16 cellular contexts compared by ENCODE assay signal in the genomic region with DNA sequence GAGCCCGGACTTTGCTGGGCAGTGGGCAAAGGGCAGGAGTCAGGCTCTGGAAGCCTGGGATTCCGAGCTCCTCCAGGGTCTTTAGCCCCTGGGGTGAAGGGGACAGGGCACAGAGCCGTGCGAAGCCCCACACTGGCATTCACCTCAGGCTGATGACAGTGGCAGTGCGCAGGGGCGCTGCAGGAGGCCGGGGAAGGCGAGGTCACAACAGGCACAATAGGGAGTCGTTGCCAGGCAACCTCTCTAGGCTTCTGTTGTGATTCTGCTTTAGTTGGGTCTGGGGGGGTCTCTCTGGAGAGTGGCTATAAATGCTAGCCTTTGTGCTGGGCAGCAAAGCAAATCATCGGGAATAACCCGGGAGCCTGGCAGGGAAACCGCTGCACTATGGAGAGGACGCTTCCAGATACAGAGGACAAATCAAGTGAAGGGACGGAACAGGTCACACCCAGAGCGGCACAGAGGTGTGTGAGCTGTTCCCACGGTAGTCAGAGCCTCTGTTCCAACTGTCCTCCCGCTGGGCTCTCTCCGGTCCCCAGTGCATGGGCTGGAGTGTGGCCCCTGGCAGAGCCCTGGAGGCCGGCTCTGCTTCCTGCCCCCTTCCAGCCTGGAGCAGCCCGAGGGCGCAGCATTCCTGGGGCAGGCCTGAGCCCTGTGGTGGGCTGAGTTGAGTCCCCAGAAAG. TPM values are rescaled to one million over a fixed set of nuclear protein-coding genes. Genes with fewer than 3 reads are reported as not detected.
A peak's percentile ranks its signal among the peaks of the same experiment; 100 is the strongest.
DNase-seq lines count a peak whose midpoint lies in the region; ATAC-seq, FAIRE-seq and TF ChIP-seq lines count a peak whose summit lies in the region.
"Had no signal": no experiment of that assay in that cellular context is flagged by ENCODE, and none has a peak within 500 bp of the region (broad histone marks: within the 10 kb centered on the region; RNA-seq: fewer than 3 reads in every experiment).

No MANE protein-coding gene starts in this region.

- no peak overlapping the region for H3K4me3 Mint-ChIP-seq in activated naive CD4-positive, alpha-beta T cell treated with anti-CD3 and anti-CD28 coated beads, Interleukin-2, amount 50 U/mL, for 24 hours
- H3K4me3 Mint-ChIP-seq in activated naive CD4-positive, alpha-beta T cell treated with anti-CD3 and anti-CD28 coated beads, Interleukin-2, amount 10 ng/mL, durations not matched to agents 7 days and 5 days: no peak overlapping the region
- H3K4me3 Mint-ChIP-seq in WTC11: no peak overlapping the region
- H3K4me3 Mint-ChIP-seq in activated T-cell treated with anti-CD3 and anti-CD28 coated beads, Interleukin-2, amount 50 U/mL, for 4 hours: no peak overlapping the region
- H3K4me3 Mint-ChIP-seq: activated CD4-positive, alpha-beta T cell treated with anti-CD3 and anti-CD28 coated beads for 36 hours had no signal

- 27% methylated on average over 9 of the region's 21 CpGs for whole genome bisulfite sequencing in HepG2 (ENCODE audit: low lambda C conversion rate)

- TF ChIP-seq EP300 in HepG2 (IDR thresholded peaks at IDR 0.05; ENCODE audit: low read depth in 2 of 2, low read length in 2 of 2) (no peak), HepG2 (CRISPR knock-in tag; IDR thresholded peaks at IDR 0.05; ENCODE audit: borderline replicate concordance) (no peak)

- no peaks in the 10 kb centered on the region for H3K36me3 ChIP-seq in HepG2 (replicated peaks in 1 of 2; ENCODE audit: control insufficient read depth in 1 of 2, insufficient read depth in 2 of 2, low read length in 2 of 2)
- H3K36me3 ChIP-seq: left lung, neutrophil, transverse colon had no signal

- CTCF ChIA-PET in activated naive CD4-positive, alpha-beta T cell treated with anti-CD3 and anti-CD28 coated beads, Interleukin-2, amount 10 ng/mL, durations not matched to agents 7 days and 5 days (lab: Charles Lee): interaction anchor here (0.6 kb wide), 1 partner anchor 86 kb away, joined by 4 read pairs; no protein-coding TSS in a partner anchor
- CTCF ChIA-PET in WTC11 (lab: Charles Lee): interaction anchor here (1.0 kb wide), 1 partner anchor 104 kb away, joined by 3 read pairs; no protein-coding TSS in a partner anchor
- CTCF ChIA-PET in HepG2 (lab: Yijun Ruan, JAX; ENCODE audit: low intra/inter-chr PET ratio, low total read pairs): no interaction called here

- TF ChIP-seq RAD21 in HepG2 (CRISPR knock-in tag; IDR thresholded peaks at IDR 0.05): no peak

- intact Hi-C loops in HepG2 (cut with micrococcal nuclease; ENCODE audit: unreplicated experiment): no loop called here

- in situ Hi-C loops in HepG2 (cut with HindIII; ENCODE audit: extremely low pct_ligation_motif_present, low pct_unique_long_range_greater_than_20kb): no loop called here

- no peak overlapping the region for H2AFZ ChIP-seq in HepG2 (ENCODE audit: low read length)

- no peaks in the 10 kb centered on the region for H3K4me1 Mint-ChIP-seq in activated naive CD4-positive, alpha-beta T cell treated with anti-CD3 and anti-CD28 coated beads, Interleukin-2, amount 50 U/mL, for 24 hours
- no peaks in the 10 kb centered on the region for H3K4me1 Mint-ChIP-seq in activated naive CD4-positive, alpha-beta T cell treated with anti-CD3 and anti-CD28 coated beads, Interleukin-2, amount 10 ng/mL, durations not matched to agents 7 days and 5 days
- peaks cover 11% of the 10 kb centered on the region for H3K4me1 Mint-ChIP-seq in WTC11
- no peaks in the 10 kb centered on the region for H3K4me1 Mint-ChIP-seq in activated T-cell treated with anti-CD3 and anti-CD28 coated beads, Interleukin-2, amount 50 U/mL, for 4 hours (ENCODE audit: low read depth)
- H3K4me1 Mint-ChIP-seq: activated CD4-positive, alpha-beta T cell treated with anti-CD3 and anti-CD28 coated beads for 36 hours had no signal

- DNase-seq in activated naive CD4-positive, alpha-beta T cell treated with anti-CD3 and anti-CD28 coated beads, Interleukin-2, amount 10 ng/mL, durations not matched to agents 7 days and 5 days: no peak
- DNase-seq in WTC11 (ENCODE audit: low spot score): peak; percentile 54
- DNase-seq in HepG2 (ENCODE audit: low spot score): no peak
- no peak for DNase-seq in DMS53 (lab: John Stamatoyannopoulos, UW)
- DNase-seq in NCI-H774 (lab: John Stamatoyannopoulos, UW): no peak
- DNase-seq in activated T-cell treated with anti-CD3 and anti-CD28 coated beads, Interleukin-2, amount 50 U/mL, for 4 hours: no peak
- no peak for DNase-seq in AG20443 (ENCODE audit: low spot score)
- DNase-seq: activated CD4-positive, alpha-beta T cell treated with anti-CD3 and anti-CD28 coated beads for 36 hours; left lung; OCI-M1; SW 1271; transverse colon had no signal

- no peak for FAIRE-seq in HepG2 (lab: Jason Lieb, UNC)
- FAIRE-seq: A549, endometrium had no signal

- H3K36me3 Mint-ChIP-seq in activated naive CD4-positive, alpha-beta T cell treated with anti-CD3 and anti-CD28 coated beads, Interleukin-2, amount 50 U/mL, for 24 hours: no peaks in the 10 kb centered on the region
- no peaks in the 10 kb centered on the region for H3K36me3 Mint-ChIP-seq in activated naive CD4-positive, alpha-beta T cell treated with anti-CD3 and anti-CD28 coated beads, Interleukin-2, amount 10 ng/mL, durations not matched to agents 7 days and 5 days
- H3K36me3 Mint-ChIP-seq in WTC11: no peaks in the 10 kb centered on the region
- no peaks in the 10 kb centered on the region for H3K36me3 Mint-ChIP-seq in activated T-cell treated with anti-CD3 and anti-CD28 coated beads, Interleukin-2, amount 50 U/mL, for 4 hours (ENCODE audit: insufficient read depth)

- no peak overlapping the region for H3K4me2 ChIP-seq in HepG2 (ENCODE audit: low read depth, low read length)
- H3K4me2 ChIP-seq: A549 had no signal

- no peak overlapping the region for H3K27ac ChIP-seq in HepG2 (ENCODE audit: extremely low read length, insufficient read depth, low read length)
- H3K27ac ChIP-seq: A549, left lung, neutrophil, transverse colon had no signal

- ATAC-seq in WTC11: peak; percentile 73
- ATAC-seq in HepG2: peak; percentile 21; the same call in 2 of the 3 replicates
- ATAC-seq in activated T-cell treated with anti-CD3 and anti-CD28 coated beads, Interleukin-2, amount 50 U/mL, for 4 hours: no peak
- ATAC-seq: A549; activated CD4-positive, alpha-beta T cell treated with anti-CD3 and anti-CD28 coated beads for 36 hours; left lung had no signal

- H3K9ac ChIP-seq in HepG2 (ENCODE audit: insufficient read depth, low read depth, low read length): no peak overlapping the region

- H3K4me3 ChIP-seq in HepG2 (replicated peaks in 1 of 3; ENCODE audit: insufficient read depth in 1 of 3, low read depth in 2 of 3, low read length in 3 of 3): no peak overlapping the region
- H3K4me3 ChIP-seq: A549, left lung, transverse colon had no signal

- H3K27me3 Mint-ChIP-seq in activated naive CD4-positive, alpha-beta T cell treated with anti-CD3 and anti-CD28 coated beads, Interleukin-2, amount 50 U/mL, for 24 hours: no peaks in the 10 kb centered on the region
- H3K27me3 Mint-ChIP-seq in activated naive CD4-positive, alpha-beta T cell treated with anti-CD3 and anti-CD28 coated beads, Interleukin-2, amount 10 ng/mL, durations not matched to agents 7 days and 5 days: peaks cover 36% of the 10 kb centered on the region
- no peaks in the 10 kb centered on the region for H3K27me3 Mint-ChIP-seq in WTC11 (ENCODE audit: low read depth)
- peaks cover 5% of the 10 kb centered on the region for H3K27me3 Mint-ChIP-seq in activated T-cell treated with anti-CD3 and anti-CD28 coated beads, Interleukin-2, amount 50 U/mL, for 4 hours (ENCODE audit: low read depth)

- no peaks in the 10 kb centered on the region for H4K20me1 ChIP-seq in HepG2 (ENCODE audit: insufficient read depth, low read length)

- TF ChIP-seq POLR2A in HepG2 (IDR thresholded peaks at IDR 0.05; ENCODE audit: insufficient read depth in 1 of 2, low read depth in 2 of 2, low read length in 2 of 2): no peak

- no TSS peak for BruUV-seq in HepG2 (replicated peaks; lab: Mats Ljungman, UMichigan)

- H3K79me2 ChIP-seq in HepG2 (ENCODE audit: insufficient read depth, low read length): no peaks in the 10 kb centered on the region

- TF ChIP-seq CTCF in WTC11 (IDR thresholded peaks at IDR 0.05): no peak
- TF ChIP-seq CTCF in HepG2 (CRISPR knock-in tag; IDR thresholded peaks at IDR 0.05): no peak

- no peaks in the 10 kb centered on the region for H3K4me1 ChIP-seq in HepG2 (ENCODE audit: insufficient read depth, low read length)
- H3K4me1 ChIP-seq: A549, left lung, transverse colon had no signal

- peaks cover 6 to 71% of the 10 kb centered on the region in 2 experiments; a peak in 4 of 5 replicates for H3K27me3 ChIP-seq in HepG2 (ENCODE audit: control insufficient read depth in 1 of 2, insufficient read depth in 2 of 2, low read length in 2 of 2)
- H3K27me3 ChIP-seq: left lung, neutrophil, transverse colon had no signal

- POLR2A ChIA-PET in WTC11 (lab: Charles Lee): no interaction called here
- POLR2A ChIA-PET in HepG2 (lab: Yijun Ruan, JAX): no interaction called here

- H3K27ac Mint-ChIP-seq in activated naive CD4-positive, alpha-beta T cell treated with anti-CD3 and anti-CD28 coated beads, Interleukin-2, amount 50 U/mL, for 24 hours: peak overlapping the region; percentile 17
- no peak overlapping the region for H3K27ac Mint-ChIP-seq in activated naive CD4-positive, alpha-beta T cell treated with anti-CD3 and anti-CD28 coated beads, Interleukin-2, amount 10 ng/mL, durations not matched to agents 7 days and 5 days
- no peak overlapping the region for H3K27ac Mint-ChIP-seq in WTC11
- H3K27ac Mint-ChIP-seq: activated CD4-positive, alpha-beta T cell treated with anti-CD3 and anti-CD28 coated beads for 36 hours had no signal

- no peaks in the 10 kb centered on the region for H3K9me3 ChIP-seq in HepG2 (ENCODE audit: low read length)
- H3K9me3 ChIP-seq: A549, left lung, neutrophil, transverse colon had no signal

- no peaks in the 10 kb centered on the region for H3K9me3 Mint-ChIP-seq in activated naive CD4-positive, alpha-beta T cell treated with anti-CD3 and anti-CD28 coated beads, Interleukin-2, amount 50 U/mL, for 24 hours
- no peaks in the 10 kb centered on the region for H3K9me3 Mint-ChIP-seq in activated naive CD4-positive, alpha-beta T cell treated with anti-CD3 and anti-CD28 coated beads, Interleukin-2, amount 10 ng/mL, durations not matched to agents 7 days and 5 days
- no peaks in the 10 kb centered on the region for H3K9me3 Mint-ChIP-seq in WTC11
- no peaks in the 10 kb centered on the region for H3K9me3 Mint-ChIP-seq in activated T-cell treated with anti-CD3 and anti-CD28 coated beads, Interleukin-2, amount 50 U/mL, for 4 hours

RNA-seq across cellular contexts. Expression of a gene that starts 11.7 kb away (rescaled TPM):
- 13.8 to 14.2 TPM (median 14.2 TPM) in 3 replicates for total RNA-seq in WTC11 (2021)
- total RNA-seq in HepG2 (2016; rRNA removed; fragmentation: Illumina TruSeq; extraction: Trizol): 6.1 and 7.7 TPM in 2 replicates
- 0.97 and 1.3 TPM in 2 replicates for total RNA-seq in HepG2 (2016; cell fraction: cytosol; rRNA removed; fragmentation: Illumina TruSeq; extraction: Trizol; ENCODE audit: low read depth)
- total RNA-seq in HepG2 (2016; cell fraction: insoluble cytoplasmic fraction; rRNA removed; fragmentation: Illumina TruSeq; extraction: Trizol): 5.5 and 8.3 TPM in 2 replicates
- total RNA-seq in HepG2 (2016; cell fraction: membrane; rRNA removed; fragmentation: Illumina TruSeq; extraction: Trizol): 3.0 and 3.4 TPM in 2 replicates
- total RNA-seq in HepG2 (2016; cell fraction: nucleus; rRNA removed; fragmentation: Illumina TruSeq; extraction: Trizol): 8.5 and 10.3 TPM in 2 replicates
- 2.5 and 4.5 TPM in 2 replicates for polyA plus RNA-seq in HepG2 (2011; rRNA removed)
- 1.6 and 2.3 TPM in 2 replicates for polyA plus RNA-seq in HepG2 (2011; cell fraction: cytosol; rRNA removed)
- 4.3 and 8.3 TPM in 2 replicates for polyA plus RNA-seq in HepG2 (2011; cell fraction: nucleus; rRNA removed)
- 3.7 and 5.1 TPM in 2 replicates for polyA plus RNA-seq in HepG2 (2012)
- polyA plus RNA-seq in HepG2 (2016; cell fraction: cytosol; fragmentation: Illumina TruSeq; extraction: Trizol; ENCODE audit: low read depth): 0.25 TPM in 2 replicates
- polyA plus RNA-seq in HepG2 (2016; cell fraction: insoluble cytoplasmic fraction; fragmentation: Illumina TruSeq; extraction: Trizol; ENCODE audit: low read depth): 5.7 and 5.8 TPM in 2 replicates
- 0.60 and 0.90 TPM in 2 replicates for polyA plus RNA-seq in HepG2 (2016; cell fraction: membrane; fragmentation: Illumina TruSeq; extraction: Trizol; ENCODE audit: low read depth)
- 8.0 and 9.0 TPM in 2 replicates for polyA plus RNA-seq in HepG2 (2016; cell fraction: nucleus; fragmentation: Illumina TruSeq; extraction: Trizol; ENCODE audit: insufficient read depth, low read depth)
- polyA minus RNA-seq in HepG2 (2011; rRNA and poly(A)+ RNA removed; ENCODE audit: low replicate concordance): 6.1 and 21.7 TPM in 2 replicates
- 4.0 and 6.0 TPM in 2 replicates for polyA minus RNA-seq in HepG2 (2011; cell fraction: cytosol; rRNA and poly(A)+ RNA removed)
- polyA minus RNA-seq in HepG2 (2011; cell fraction: nucleus; rRNA and poly(A)+ RNA removed): 14.5 and 16.0 TPM in 2 replicates
- total RNA-seq in activated T-cell treated with anti-CD3 and anti-CD28 coated beads, Interleukin-2, amount 50 U/mL, for 4 hours: 10 to 100 TPM; 25.6 to 33.7 (median 27.2) TPM

RNA-seq across cellular contexts. Expression of a gene that starts 49.2 kb away (rescaled TPM):
- total RNA-seq in WTC11 (2021) (0.11 TPM in 1 of 3 replicates, not detected in the others), HepG2 (2016; rRNA removed; fragmentation: Illumina TruSeq; extraction: Trizol) (not detected in 2 replicates)
- not detected in 2 replicates for total RNA-seq in HepG2 (2016; cell fraction: cytosol; rRNA removed; fragmentation: Illumina TruSeq; extraction: Trizol; ENCODE audit: low read depth)
- not detected in 2 replicates for total RNA-seq in HepG2 (2016; cell fraction: insoluble cytoplasmic fraction; rRNA removed; fragmentation: Illumina TruSeq; extraction: Trizol)
- not detected in 2 replicates for total RNA-seq in HepG2 (2016; cell fraction: membrane; rRNA removed; fragmentation: Illumina TruSeq; extraction: Trizol)
- not detected in 2 replicates for total RNA-seq in HepG2 (2016; cell fraction: nucleus; rRNA removed; fragmentation: Illumina TruSeq; extraction: Trizol)
- not detected in 2 replicates for polyA plus RNA-seq in HepG2 (2011; rRNA removed)
- not detected in 2 replicates for polyA plus RNA-seq in HepG2 (2011; cell fraction: cytosol; rRNA removed)
- not detected in 2 replicates for polyA plus RNA-seq in HepG2 (2011; cell fraction: nucleus; rRNA removed)
- polyA plus RNA-seq in HepG2 (2012): not detected in 2 replicates
- polyA plus RNA-seq in HepG2 (2016; cell fraction: cytosol; fragmentation: Illumina TruSeq; extraction: Trizol; ENCODE audit: low read depth): not detected in 2 replicates
- not detected in 2 replicates for polyA plus RNA-seq in HepG2 (2016; cell fraction: insoluble cytoplasmic fraction; fragmentation: Illumina TruSeq; extraction: Trizol; ENCODE audit: low read depth)
- not detected in 2 replicates for polyA plus RNA-seq in HepG2 (2016; cell fraction: membrane; fragmentation: Illumina TruSeq; extraction: Trizol; ENCODE audit: low read depth)
- polyA plus RNA-seq in HepG2 (2016; cell fraction: nucleus; fragmentation: Illumina TruSeq; extraction: Trizol; ENCODE audit: insufficient read depth, low read depth): not detected in 2 replicates
- polyA minus RNA-seq in HepG2 (2011; rRNA and poly(A)+ RNA removed; ENCODE audit: low replicate concordance): not detected in 2 replicates
- not detected in 2 replicates for polyA minus RNA-seq in HepG2 (2011; cell fraction: cytosol; rRNA and poly(A)+ RNA removed)
- polyA minus RNA-seq in HepG2 (2011; cell fraction: nucleus; rRNA and poly(A)+ RNA removed): not detected in 2 replicates
- not detected for total RNA-seq in activated T-cell treated with anti-CD3 and anti-CD28 coated beads, Interleukin-2, amount 50 U/mL, for 4 hours
- total RNA-seq: activated CD4-positive, alpha-beta T cell treated with anti-CD3 and anti-CD28 coated beads for 36 hours had no signal
- polyA plus RNA-seq: A549 had no signal

Comparison
In these comparisons a context has a peak if more than half of its experiments do, and no peak if none do; other contexts are left out.
1. ATAC-seq: peak in WTC11 (single experiment) and HepG2 (single experiment); none in activated T-cell treated with anti-CD3 and anti-CD28 coated beads, Interleukin-2, amount 50 U/mL, for 4 hours (0 of 2).